ENCODE assay signal across 7 cellular contexts in genomic region chr18:22932885-22933205, GRCh38. TPM values are rescaled to one million over a fixed set of nuclear protein-coding genes. Genes with fewer than 3 reads are reported as not detected.
DNase-seq lines count a peak whose midpoint lies in the region; ATAC-seq and TF ChIP-seq lines count a peak whose summit lies in the region.

No MANE protein-coding gene starts in this region.

- CTCF ChIA-PET in HEK293T (lab: Yijun Ruan, JAX), result interaction anchor here (0.6 kb wide), 2 partner anchors 8 to 87 kb away, joined by 4 read pairs; no protein-coding TSS in a partner anchor

- H3K27me3 Mint-ChIP-seq in neural crest cell (ENCODE audit: low read depth), result no peaks in the 10 kb centered on the region

- peak; percentile 10 for TF ChIP-seq CTCF in neural crest cell (conservative IDR thresholded peaks at IDR 0.05)

- no peaks in the 10 kb centered on the region for H3K36me3 Mint-ChIP-seq in neural crest cell (ENCODE audit: low read depth)

- DNase-seq in HEK293T (ENCODE audit: extremely low spot score), result no peak
- DNase-seq in NT2/D1 (ENCODE audit: low read depth, low spot score), result no peak
- DNase-seq in neural crest cell (ENCODE audit: low read depth, low spot score), result no peak
- DNase-seq in stimulated activated CD4-positive, alpha-beta T cell treated with anti-CD3 and anti-CD28 coated beads, Interleukin-4, amount 100 ng/mL, for 24 hours, result no peak
- DNase-seq in NCI-H1092 treated with DMSO at 0.1 percent for 48 hours (lab: John Stamatoyannopoulos, UW), result no peak

- no peaks in the 10 kb centered on the region for H3K9me3 Mint-ChIP-seq in neural crest cell

- H3K4me3 ChIP-seq in NT2/D1 (ENCODE audit: insufficient read length, low read depth) (peak overlapping the region; percentile 86), endocrine pancreas (ENCODE audit: control insufficient read depth, insufficient read depth, low read length) (peak overlapping the region; percentile 91)

- H3K27ac Mint-ChIP-seq in neural crest cell (ENCODE audit: unreplicated experiment), result peak overlapping the region; percentile 69

- H3K4me1 ChIP-seq in NT2/D1 (ENCODE audit: insufficient read depth, insufficient read length) (no peaks in the 10 kb centered on the region), endocrine pancreas (ENCODE audit: control insufficient read depth, insufficient read depth, low read length) (no peaks in the 10 kb centered on the region)

- H3K36me3 ChIP-seq in NT2/D1 (ENCODE audit: insufficient read depth, insufficient read length, low read length) (peaks cover 14% of the 10 kb centered on the region), endocrine pancreas (ENCODE audit: control insufficient read depth, insufficient read depth, low read length) (no peaks in the 10 kb centered on the region)

- H3K9ac ChIP-seq in NT2/D1 (ENCODE audit: insufficient read length, low read depth) (peak overlapping the region; percentile 93), endocrine pancreas (ENCODE audit: control insufficient read depth, insufficient read depth, low read length) (peak overlapping the region; percentile 93)

- POLR2A ChIA-PET in HEK293T (lab: Yijun Ruan, JAX), result interaction anchor here (0.6 to 1.6 kb wide), 31 partner anchors 9 to 1228 kb away, joined by 3 to 26 read pairs (median 5); partner anchors contain the start of gene ABHD3

- H3K9me3 ChIP-seq in NT2/D1 (ENCODE audit: insufficient read depth, low read length), result no peaks in the 10 kb centered on the region
- no peaks in the 10 kb centered on the region for H3K9me3 ChIP-seq in endocrine pancreas (ENCODE audit: control insufficient read depth, low read length)

- H3K4me3 Mint-ChIP-seq in neural crest cell, result peak overlapping the region; percentile 96

- H3K27me3 ChIP-seq in NT2/D1 (ENCODE audit: insufficient read depth, insufficient read length), result peaks cover 4% of the 10 kb centered on the region
- no peaks in the 10 kb centered on the region for H3K27me3 ChIP-seq in endocrine pancreas (ENCODE audit: control insufficient read depth, insufficient read depth, low read length)

- H3K4me1 Mint-ChIP-seq in neural crest cell, result peaks cover 31% of the 10 kb centered on the region

- peak; percentile 34 for ATAC-seq in GM18867 (IDR thresholded peaks at IDR 0.05; ENCODE audit: unreplicated experiment)

TF ChIP-seq in HEK293T, 16 proteins besides CTCF, POLR2A, EP300 and RAD21:
- TF ChIP-seq PKNOX1 (IDR thresholded peaks at IDR 0.05), result peak; percentile 33; the same call in 1 of the 2 replicates
- no peak for TF ChIP-seq NFRKB (IDR thresholded peaks at IDR 0.05)

RNA-seq across cellular contexts. Expression of gene RBBP8, which starts 0.3 kb away (rescaled TPM):
- 47.4 and 53.7 TPM in 2 replicates for total RNA-seq in neural crest cell
